Comparison of ENCODE assay signal across 13 cellular contexts in genomic region chr7:44305564-44306507, GRCh38. TPM values are rescaled to one million over a fixed set of nuclear protein-coding genes. Genes with fewer than 3 reads are reported as not detected.
DNase-seq lines count a peak whose midpoint lies in the region; ATAC-seq and TF ChIP-seq lines count a peak whose summit lies in the region.
"Had no signal": no experiment of that assay in that cellular context is flagged by ENCODE, and none has a peak within 500 bp of the region (broad histone marks: within the 10 kb centered on the region; RNA-seq: fewer than 3 reads in every experiment).

No MANE protein-coding gene starts in this region.

- no peaks in the 10 kb centered on the region for H3K36me3 Mint-ChIP-seq in effector memory CD8-positive, alpha-beta T cell (ENCODE audit: insufficient read depth)
- H3K36me3 Mint-ChIP-seq: CD8-positive, alpha-beta T cell had no signal

- peak overlapping the region; percentile 86 to 89 for H3K27ac Mint-ChIP-seq in effector memory CD8-positive, alpha-beta T cell
- H3K27ac Mint-ChIP-seq: CD8-positive, alpha-beta T cell had no signal

- ATAC-seq in effector memory CD8-positive, alpha-beta T cell (replicated peaks): no peak
- no peak for ATAC-seq in omental fat pad (ENCODE audit: low FRiP score)
- no peak for ATAC-seq in GM19351 (IDR thresholded peaks at IDR 0.05; ENCODE audit: unreplicated experiment)
- no peak for ATAC-seq in HG03025 (IDR thresholded peaks at IDR 0.05; ENCODE audit: low FRiP score, unreplicated experiment)
- ATAC-seq in GM18517 (IDR thresholded peaks at IDR 0.05; ENCODE audit: unreplicated experiment): no peak
- ATAC-seq: CD8-positive, alpha-beta T cell; mucosa of descending colon had no signal

- peak; percentile 15 for DNase-seq in D341Med (ENCODE audit: low spot score)
- DNase-seq in GM20000 (ENCODE audit: low spot score): peak; percentile 34
- no peak for DNase-seq in effector memory CD8-positive, alpha-beta T cell
- peak; percentile 18 for DNase-seq in omental fat pad (ENCODE audit: low spot score)
- DNase-seq in NCI-H526 treated with DMSO at 0.1 percent for 48 hours (lab: John Stamatoyannopoulos, UW): no peak
- DNase-seq: hippocampal formation, mucosa of descending colon, NCI-H1048 had no signal

- no peak overlapping the region for H3K4me3 Mint-ChIP-seq in effector memory CD8-positive, alpha-beta T cell
- H3K4me3 Mint-ChIP-seq: brain; CD8-positive, alpha-beta T cell had no signal

- peaks cover 9 to 19% of the 10 kb centered on the region in 2 donors for H3K27me3 Mint-ChIP-seq in effector memory CD8-positive, alpha-beta T cell

- peaks cover 0 to 4% of the 10 kb centered on the region in 2 donors for H3K4me1 Mint-ChIP-seq in effector memory CD8-positive, alpha-beta T cell (ENCODE audit: low read depth in 2 of 2)
- H3K4me1 Mint-ChIP-seq: brain had no signal

- H3K9me3 Mint-ChIP-seq in effector memory CD8-positive, alpha-beta T cell: no peaks in the 10 kb centered on the region
- H3K9me3 Mint-ChIP-seq: CD8-positive, alpha-beta T cell had no signal

- no peak for TF ChIP-seq CTCF in GM20000 (IDR thresholded peaks at IDR 0.05; ENCODE audit: extremely low read depth, missing control alignments)
- no peak for TF ChIP-seq CTCF in omental fat pad (IDR thresholded peaks at IDR 0.05)

RNA-seq across cellular contexts. Expression of gene CAMK2B, which starts 19.6 kb away (rescaled TPM):
- under 1 TPM in 1 of 4 donors, not detected in 3; 0.48 TPM for total RNA-seq in omental fat pad
- total RNA-seq: CD8-positive, alpha-beta T cell had no signal

Comparison
In these comparisons a context has a peak if more than half of its experiments do, and no peak if none do; other contexts are left out.
1. DNase-seq: peak in D341Med (single experiment), GM20000 (single experiment) and omental fat pad (single experiment); none in effector memory CD8-positive, alpha-beta T cell (0 of 3) and NCI-H526 treated with DMSO at 0.1 percent for 48 hours (single experiment).